Comparison of ENCODE assay signal across 1 cellular context in genomic region chr4:174284181-174284886, GRCh38.
TF ChIP-seq lines count a peak whose summit lies in the region.

No MANE protein-coding gene starts in this region.

TF ChIP-seq in K562, 482 proteins besides CTCF, POLR2A, EP300 and RAD21 (continued from another document):
- no peak for TF ChIP-seq MBD1 (CRISPR knock-in tag; IDR thresholded peaks at IDR 0.05)
- no peak for TF ChIP-seq MECOM (CRISPR knock-in tag; IDR thresholded peaks at IDR 0.05)
- no peak for TF ChIP-seq ETV1 (tag; conservative IDR thresholded peaks at IDR 0.05; ENCODE audit: low read depth)
- TF ChIP-seq HNRNPLL (IDR thresholded peaks at IDR 0.05; ENCODE audit: low read depth, low read length, poor library complexity, severe bottlenecking), result no peak
- peak; percentile 7 for TF ChIP-seq SMAD1 (IDR thresholded peaks at IDR 0.05; ENCODE audit: low read depth, low read length, partially characterized antibody)
- no peak for TF ChIP-seq ZNF384 (IDR thresholded peaks at IDR 0.05; ENCODE audit: low read depth, low read length)
